ENCODE assay signal across 8 cellular contexts in genomic region chr12:92144631-92145480, GRCh38. TPM values are rescaled to one million over a fixed set of nuclear protein-coding genes. Genes with fewer than 3 reads are reported as not detected.
DNase-seq lines count a peak whose midpoint lies in the region; ATAC-seq, FAIRE-seq and TF ChIP-seq lines count a peak whose summit lies in the region.

No MANE protein-coding gene starts in this region.

- H3K36me3 ChIP-seq in osteoblast (ENCODE audit: insufficient read depth, low read length) (peaks cover 23% of the 10 kb centered on the region), thoracic aorta (peaks cover 6% of the 10 kb centered on the region)

- peaks cover 30% of the 10 kb centered on the region for H3K4me1 ChIP-seq in osteoblast (ENCODE audit: insufficient read depth, low read length)
- peaks cover 5 to 8% of the 10 kb centered on the region in 2 donors for H3K4me1 ChIP-seq in thoracic aorta (ENCODE audit: control insufficient read depth in 1 of 2, low read depth in 2 of 2)

- peaks cover 57% of the 10 kb centered on the region for H3K79me2 ChIP-seq in osteoblast (ENCODE audit: insufficient read depth, low read length)

- TF ChIP-seq CTCF in GM10266 (IDR thresholded peaks at IDR 0.05; ENCODE audit: control insufficient read depth, insufficient read depth, low read depth, missing control alignments) (peak; percentile 26), osteoblast (IDR thresholded peaks at IDR 0.05; ENCODE audit: extremely low read depth, low read depth, low read length) (no peak), thoracic aorta (IDR thresholded peaks at IDR 0.05) (no peak)

- H3K9me3 ChIP-seq in osteoblast (ENCODE audit: low read depth, low read length) (no peaks in the 10 kb centered on the region), thoracic aorta (no peaks in the 10 kb centered on the region)

- H4K20me1 ChIP-seq in osteoblast (ENCODE audit: insufficient read depth, low read length) = peaks cover 15% of the 10 kb centered on the region

- H3K27me3 ChIP-seq in osteoblast (ENCODE audit: insufficient read depth, low read length) (no peaks in the 10 kb centered on the region), thoracic aorta (replicated peaks; ENCODE audit: insufficient read depth) (no peaks in the 10 kb centered on the region)

- DNase-seq in GM10266 (ENCODE audit: extremely low spot score) (no peak), RCC 7860 (ENCODE audit: low spot score) (peak; percentile 37), activated gamma-delta T cell (lab: John Stamatoyannopoulos, UW) (peak; percentile 34), globus pallidus (ENCODE audit: low spot score) (peak; percentile 57), osteoblast (ENCODE audit: insufficient read length, low spot score, missing footprints) (peak; percentile 84), thoracic aorta (ENCODE audit: low spot score) (peak; percentile 40)

- H3K4me3 ChIP-seq in osteoblast (ENCODE audit: insufficient read depth, low read length) (peak overlapping the region; percentile 94), thoracic aorta (peak overlapping the region; percentile 97)

- peak overlapping the region; percentile 83 for H3K4me2 ChIP-seq in osteoblast (ENCODE audit: insufficient read depth, low read length)

- ATAC-seq in HG03460 (IDR thresholded peaks at IDR 0.05; ENCODE audit: unreplicated experiment) (peak; percentile 2), thoracic aorta (ENCODE audit: insufficient number of reproducible peaks, low FRiP score, low read depth) (peak; percentile 11), GM18870 (IDR thresholded peaks at IDR 0.05; ENCODE audit: unreplicated experiment) (no peak)

- H2AFZ ChIP-seq in osteoblast (ENCODE audit: low read length) = no peak overlapping the region

- FAIRE-seq in RCC 7860 (lab: Jason Lieb, UNC) = no peak

- H3K27ac ChIP-seq in osteoblast (ENCODE audit: low read depth, low read length) = peak overlapping the region; percentile 80
- H3K27ac ChIP-seq in thoracic aorta = peak overlapping the region; percentile 91 to 99

RNA-seq across cellular contexts. Expression of gene BTG1, which starts 0.8 kb away (rescaled TPM):
- total RNA-seq in osteoblast (23.6 and 25.0 TPM in 2 replicates), thoracic aorta (10 to 100 TPM; 31.7 to 53.3 TPM)
